In genomic region chr9:21080793-21081192, GRCh38 we compare ENCODE assay signal across 18 cellular contexts. TPM values are rescaled to one million over a fixed set of nuclear protein-coding genes. Genes with fewer than 3 reads are reported as not detected.
DNase-seq lines count a peak whose midpoint lies in the region; ATAC-seq and TF ChIP-seq lines count a peak whose summit lies in the region.
"Had no signal": no experiment of that assay in that cellular context is flagged by ENCODE, and none has a peak within 500 bp of the region (broad histone marks: within the 10 kb centered on the region; RNA-seq: fewer than 3 reads in every experiment).

No MANE protein-coding gene starts in this region.

- TF ChIP-seq CTCF in left ventricle myocardium inferior (IDR thresholded peaks at IDR 0.05; ENCODE audit: borderline replicate concordance) (no peak), HL-60 (IDR thresholded peaks at IDR 0.05; ENCODE audit: insufficient read depth, low read length) (no peak)

- no peak for ATAC-seq in right cardiac atrium
- peak; percentile 58 for ATAC-seq in activated CD8-positive, alpha-beta T cell treated with anti-CD3 and anti-CD28 coated beads, Interleukin-2, amount 10 ng/mL, durations not matched to agents 7 days and 5 days
- peak; percentile 74 for ATAC-seq in stimulated activated naive CD8-positive, alpha-beta T cell treated with anti-CD3 and anti-CD28 coated beads, Interleukin-15, amount 100 ng/mL, for 72 hours
- ATAC-seq: HCT116 had no signal

- H3K4me3 ChIP-seq in left ventricle myocardium inferior (no peak overlapping the region), right cardiac atrium (ENCODE audit: low read length) (no peak overlapping the region), HL-60 (replicated peaks; ENCODE audit: insufficient read depth, low read length) (no peak overlapping the region)

- DNase-seq in left ventricle myocardium inferior (no peak), right cardiac atrium (no peak), HL-60 (ENCODE audit: low read depth in 1 of 2, low spot score in 1 of 2) (no peak), NCI-H1930 (lab: John Stamatoyannopoulos, UW) (no peak), HUDEP-2 (lab: John Stamatoyannopoulos, UW; ENCODE audit: unreplicated experiment in 76 of 76) (no peak)
- peak; percentile 48 for DNase-seq in activated CD8-positive, alpha-beta T cell treated with anti-CD3 and anti-CD28 coated beads, Interleukin-2, amount 10 ng/mL, durations not matched to agents 7 days and 5 days
- no peak for DNase-seq in stimulated activated naive CD8-positive, alpha-beta T cell treated with anti-CD3 and anti-CD28 coated beads, Interleukin-15, amount 100 ng/mL, for 72 hours
- DNase-seq: ACHN; BE2C; Caco-2; CD4-positive, alpha-beta T cell; GDM1; GOT3; H7; HFFc6 had no signal

- no peaks in the 10 kb centered on the region for H3K36me3 ChIP-seq in left ventricle myocardium inferior
- H3K36me3 ChIP-seq: BE2C had no signal

- H3K4me3 Mint-ChIP-seq in activated CD8-positive, alpha-beta T cell treated with anti-CD3 and anti-CD28 coated beads, Interleukin-2, amount 10 ng/mL, durations not matched to agents 7 days and 5 days, result no peak overlapping the region
- H3K4me3 Mint-ChIP-seq in stimulated activated naive CD8-positive, alpha-beta T cell treated with anti-CD3 and anti-CD28 coated beads, Interleukin-15, amount 100 ng/mL, for 72 hours, result peak overlapping the region in 1 of 2 donors; percentile 6
- H3K4me3 Mint-ChIP-seq: CD4-positive, alpha-beta T cell; HFFc6 had no signal

- CTCF ChIA-PET in activated CD8-positive, alpha-beta T cell treated with anti-CD3 and anti-CD28 coated beads, Interleukin-2, amount 10 ng/mL, durations not matched to agents 7 days and 5 days (lab: Charles Lee), result interaction anchor here (1.4 to 5.5 kb wide), 3 partner anchors 16 to 73 kb away, joined by 4 to 50 read pairs (median 12); no protein-coding TSS in a partner anchor

- H3K4me1 ChIP-seq in left ventricle myocardium inferior (peaks cover 22% of the 10 kb centered on the region), right cardiac atrium (ENCODE audit: control insufficient read depth, insufficient read depth, low read length) (no peaks in the 10 kb centered on the region)
- H3K4me1 ChIP-seq: BE2C, Caco-2 had no signal

- H3K36me3 Mint-ChIP-seq in activated CD8-positive, alpha-beta T cell treated with anti-CD3 and anti-CD28 coated beads, Interleukin-2, amount 10 ng/mL, durations not matched to agents 7 days and 5 days (ENCODE audit: low read depth), result peaks cover 3% of the 10 kb centered on the region

- POLR2A ChIA-PET in activated CD8-positive, alpha-beta T cell treated with anti-CD3 and anti-CD28 coated beads, Interleukin-2, amount 10 ng/mL, durations not matched to agents 7 days and 5 days (lab: Charles Lee), result interaction anchor here (0.6 to 1.8 kb wide), 3 partner anchors 15 to 108 kb away, joined by 3 to 8 read pairs (median 7); partner anchors contain the start of gene HACD4

- intact Hi-C loops in left ventricle myocardium inferior (cut with micrococcal nuclease) (no loop called here), right cardiac atrium (cut with DNase I) (no loop called here)

- peaks cover 38% of the 10 kb centered on the region for H3K4me1 Mint-ChIP-seq in activated CD8-positive, alpha-beta T cell treated with anti-CD3 and anti-CD28 coated beads, Interleukin-2, amount 10 ng/mL, durations not matched to agents 7 days and 5 days (ENCODE audit: low read depth)
- peaks cover 41% of the 10 kb centered on the region for H3K4me1 Mint-ChIP-seq in stimulated activated naive CD8-positive, alpha-beta T cell treated with anti-CD3 and anti-CD28 coated beads, Interleukin-15, amount 100 ng/mL, for 72 hours

- H3K27ac Mint-ChIP-seq in activated CD8-positive, alpha-beta T cell treated with anti-CD3 and anti-CD28 coated beads, Interleukin-2, amount 10 ng/mL, durations not matched to agents 7 days and 5 days, result peak overlapping the region; percentile 46
- no peak overlapping the region for H3K27ac Mint-ChIP-seq in stimulated activated naive CD8-positive, alpha-beta T cell treated with anti-CD3 and anti-CD28 coated beads, Interleukin-15, amount 100 ng/mL, for 72 hours
- H3K27ac Mint-ChIP-seq: CD4-positive, alpha-beta T cell; HFFc6 had no signal

- H3K27ac ChIP-seq in left ventricle myocardium inferior (replicated peaks), result peak overlapping the region; percentile 31
- H3K27ac ChIP-seq in right cardiac atrium (ENCODE audit: low read length), result no peak overlapping the region
- H3K27ac ChIP-seq in HL-60 (replicated peaks), result peak overlapping the region; percentile 78; the same call in 1 of the 2 replicates
- H3K27ac ChIP-seq: C4-2B had no signal

- peaks cover 5% of the 10 kb centered on the region for H3K9me3 Mint-ChIP-seq in activated CD8-positive, alpha-beta T cell treated with anti-CD3 and anti-CD28 coated beads, Interleukin-2, amount 10 ng/mL, durations not matched to agents 7 days and 5 days (ENCODE audit: insufficient read depth)
- H3K9me3 Mint-ChIP-seq in stimulated activated naive CD8-positive, alpha-beta T cell treated with anti-CD3 and anti-CD28 coated beads, Interleukin-15, amount 100 ng/mL, for 72 hours, result peaks cover 0 to 9% of the 10 kb centered on the region in 2 donors
- H3K9me3 Mint-ChIP-seq: HFFc6 had no signal

- H3K27me3 Mint-ChIP-seq in activated CD8-positive, alpha-beta T cell treated with anti-CD3 and anti-CD28 coated beads, Interleukin-2, amount 10 ng/mL, durations not matched to agents 7 days and 5 days (ENCODE audit: low read depth), result no peaks in the 10 kb centered on the region
- H3K27me3 Mint-ChIP-seq in stimulated activated naive CD8-positive, alpha-beta T cell treated with anti-CD3 and anti-CD28 coated beads, Interleukin-15, amount 100 ng/mL, for 72 hours, result no peaks in the 10 kb centered on the region
- H3K27me3 Mint-ChIP-seq: CD4-positive, alpha-beta T cell had no signal

- WGBS in right cardiac atrium, result 95% methylated on average over 1 of the region's 1 CpG

- H3K27me3 ChIP-seq in left ventricle myocardium inferior (ENCODE audit: low read depth) (no peaks in the 10 kb centered on the region), right cardiac atrium (ENCODE audit: control insufficient read depth, insufficient read depth) (no peaks in the 10 kb centered on the region), HL-60 (ENCODE audit: insufficient read depth, poor library complexity, severe bottlenecking) (no peaks in the 10 kb centered on the region)
- H3K27me3 ChIP-seq: BE2C had no signal

- H3K9me3 ChIP-seq in left ventricle myocardium inferior (replicated peaks) (peaks cover 2% of the 10 kb centered on the region), right cardiac atrium (ENCODE audit: control insufficient read depth, low read length) (no peaks in the 10 kb centered on the region)
- H3K9me3 ChIP-seq: BE2C, Caco-2 had no signal

RNA-seq across cellular contexts. Expression of gene IFNB1, which starts 3.1 kb away (rescaled TPM):
- total RNA-seq in left ventricle myocardium inferior, result not detected
- total RNA-seq in right cardiac atrium, result not detected
- not detected for polyA plus RNA-seq in right cardiac atrium
- total RNA-seq in activated CD8-positive, alpha-beta T cell treated with anti-CD3 and anti-CD28 coated beads, Interleukin-2, amount 10 ng/mL, durations not matched to agents 7 days and 5 days, result not detected
- total RNA-seq: Caco-2; CD4-positive, alpha-beta T cell; Daoy; H7; HFFc6 had no signal

RNA-seq across cellular contexts. Expression of gene HACD4, which starts 49.4 kb away (rescaled TPM):
- 0.71 TPM for total RNA-seq in left ventricle myocardium inferior
- 1 to 10 TPM in 2 of 4 donors, under 1 TPM in 2; 0.97 to 1.7 (median 1.1) TPM for total RNA-seq in right cardiac atrium
- polyA plus RNA-seq in right cardiac atrium, result 0.34 TPM
- 10 to 100 TPM; 13.3 to 13.9 TPM for total RNA-seq in activated CD8-positive, alpha-beta T cell treated with anti-CD3 and anti-CD28 coated beads, Interleukin-2, amount 10 ng/mL, durations not matched to agents 7 days and 5 days
- total RNA-seq: Caco-2, Daoy had no signal

Comparison
In these comparisons a context has a peak if more than half of its experiments do, and no peak if none do; other contexts are left out.
1. ATAC-seq: peak in activated CD8-positive, alpha-beta T cell treated with anti-CD3 and anti-CD28 coated beads, Interleukin-2, amount 10 ng/mL, durations not matched to agents 7 days and 5 days (single experiment) and stimulated activated naive CD8-positive, alpha-beta T cell treated with anti-CD3 and anti-CD28 coated beads, Interleukin-15, amount 100 ng/mL, for 72 hours (single experiment); none in right cardiac atrium (0 of 2).